ENCODE assay signal across 17 cellular contexts in the genomic region with DNA sequence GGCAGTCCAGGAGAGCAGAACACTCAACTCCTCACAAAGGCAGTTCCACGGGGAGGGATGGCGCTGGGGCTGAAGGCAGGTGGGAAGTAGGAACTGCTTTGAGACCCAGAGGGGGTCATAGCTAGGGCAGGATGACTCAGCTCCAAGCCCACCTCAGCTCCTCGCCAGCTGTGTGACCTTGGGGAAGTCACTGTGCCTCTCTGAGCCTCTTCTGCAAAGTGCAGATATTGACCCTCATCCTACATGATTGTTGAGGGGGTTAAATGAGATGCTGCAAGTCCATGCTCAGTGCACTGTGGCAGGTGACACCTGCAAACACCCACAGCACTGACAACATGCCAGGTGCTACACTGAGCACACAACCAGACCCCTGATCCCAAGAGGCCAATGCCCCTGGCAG.
DNase-seq lines count a peak whose midpoint lies in the region; ATAC-seq, FAIRE-seq and TF ChIP-seq lines count a peak whose summit lies in the region.
"Had no signal": no experiment of that assay in that cellular context is flagged by ENCODE, and none has a peak within 500 bp of the region (broad histone marks: within the 10 kb centered on the region; RNA-seq: fewer than 3 reads in every experiment).

No MANE protein-coding gene starts in this region.

- H3K14ac ChIP-seq in IMR-90 (replicated peaks; ENCODE audit: low read depth, low read length) (no peak overlapping the region), H1 (ENCODE audit: insufficient read length) (no peak overlapping the region)

- CTCF ChIA-PET in IMR-90 (lab: Yijun Ruan, JAX) (interaction anchor here (1.0 to 1.2 kb wide), 2 partner anchors 9 to 18 kb away, joined by 4 to 6 read pairs; no protein-coding TSS in a partner anchor), H1 (lab: Charles Lee; ENCODE audit: partially characterized antibody) (interaction anchor here (0.7 to 6.2 kb wide), 7 partner anchors 9 to 213 kb away, joined by 3 to 52 read pairs (median 5); no protein-coding TSS in a partner anchor)

- in situ Hi-C loops in IMR-90 (cut with MboI; ENCODE audit: low sequenced_read_pairs) (no loop called here), GM23248 (cut with MboI) (no loop called here)

- ATAC-seq in Right ventricle myocardium inferior (no peak), left cardiac atrium (no peak), IMR-90 (ENCODE audit: low read depth) (no peak)
- ATAC-seq: CD8-positive, alpha-beta T cell had no signal

- H2BK12ac ChIP-seq in H1 (ENCODE audit: low read depth, low read length) = no peak overlapping the region

- H3K9ac ChIP-seq in IMR-90 (ENCODE audit: low read depth, low read length) (no peak overlapping the region), H1 (replicated peaks in 1 of 4; ENCODE audit: extremely low read depth in 1 of 4, low read depth in 3 of 4, low read length in 3 of 4) (no peak overlapping the region), GM23248 (no peak overlapping the region)

- no peak overlapping the region for H3K18ac ChIP-seq in IMR-90 (ENCODE audit: low read depth, low read length)
- no peak overlapping the region for H3K18ac ChIP-seq in H1 (ENCODE audit: extremely low read depth, low read length)

- H4K20me1 ChIP-seq in IMR-90 (ENCODE audit: insufficient read depth, low read length) (peaks cover 4% of the 10 kb centered on the region; the same call in 1 of the 2 replicates), H1 (replicated peaks in 1 of 2; ENCODE audit: control insufficient read depth in 1 of 2, insufficient read depth in 2 of 2, low read length in 2 of 2) (no peaks in the 10 kb centered on the region), GM23248 (ENCODE audit: insufficient read depth) (no peaks in the 10 kb centered on the region)

- H2AK9ac ChIP-seq in IMR-90 (replicated peaks; ENCODE audit: low read depth, low read length, poor library complexity) = peak overlapping the region; percentile 31

- no peak for TF ChIP-seq EP300 in H1 (IDR thresholded peaks at IDR 0.05; ENCODE audit: borderline replicate concordance in 1 of 2, low read depth in 2 of 2, low read length in 2 of 2)

- POLR2A ChIA-PET in IMR-90 (lab: Charles Lee; ENCODE audit: unreplicated experiment) (no interaction called here), H1 (lab: Charles Lee; ENCODE audit: partially characterized antibody) (no interaction called here)

- H3K4ac ChIP-seq in IMR-90 (ENCODE audit: low read depth, low read length) (no peak overlapping the region), H1 (replicated peaks; ENCODE audit: insufficient read length, low read depth, low read length) (no peak overlapping the region)

- no peak for FAIRE-seq in H1 (lab: Jason Lieb, UNC)
- FAIRE-seq: D721Med, GM12892 had no signal

- TF ChIP-seq CTCF in IMR-90 (conservative IDR thresholded peaks at IDR 0.05; ENCODE audit: low read depth, low read length) (no peak), H1 (IDR thresholded peaks at IDR 0.05; ENCODE audit: control extremely low read depth in 1 of 3, insufficient read depth in 1 of 3, low read depth in 1 of 3, low read length in 3 of 3) (no peak)

- TF ChIP-seq RAD21 in IMR-90 (IDR thresholded peaks at IDR 0.05; ENCODE audit: low read length) = no peak
- TF ChIP-seq RAD21 in H1 (IDR thresholded peaks at IDR 0.05 in 1 of 2, conservative IDR thresholded peaks at IDR 0.05 in 1 of 2; ENCODE audit: low read depth in 2 of 2, low read length in 2 of 2) = no peak

- no peaks in the 10 kb centered on the region for H3F3A ChIP-seq in GM23248 (ENCODE audit: insufficient read depth)

- dilution Hi-C loops in IMR-90 (cut with HindIII; ENCODE audit: low sequenced_read_pairs, unreplicated experiment) = no loop called here

- H3K4me3 ChIP-seq in IMR-90 (ENCODE audit: insufficient read depth, low read depth, low read length) (no peak overlapping the region), H1 (ENCODE audit: extremely low read depth in 1 of 4, insufficient read depth in 2 of 4, low read depth in 3 of 4, low read length in 4 of 4) (no peak overlapping the region), GM23248 (no peak overlapping the region)

- no peak for TF ChIP-seq POLR2A in IMR-90 (IDR thresholded peaks at IDR 0.05; ENCODE audit: low read depth, low read length)
- no peak for TF ChIP-seq POLR2A in H1 (IDR thresholded peaks at IDR 0.05; ENCODE audit: control extremely low read depth in 1 of 2, low read depth in 2 of 2, low read length in 2 of 2)

- no peak overlapping the region for H3K4me2 ChIP-seq in IMR-90 (ENCODE audit: low read depth, low read length)
- no peak overlapping the region for H3K4me2 ChIP-seq in H1 (ENCODE audit: insufficient read depth in 1 of 2, low read depth in 2 of 2, low read length in 2 of 2)
- no peak overlapping the region for H3K4me2 ChIP-seq in GM23248 (ENCODE audit: unreplicated experiment)

- DNase-seq in Right ventricle myocardium inferior (ENCODE audit: missing footprints) (peak; percentile 33), left cardiac atrium (no peak), IMR-90 (no peak), H1 (ENCODE audit: low read depth in 1 of 2, low spot score in 2 of 2) (no peak), NCI-H1105 treated with DMSO at 0.1 percent for 48 hours (lab: John Stamatoyannopoulos, UW) (no peak), NCI-H510A (lab: John Stamatoyannopoulos, UW) (no peak), GM23248 (no peak)
- DNase-seq: 8988T; ACHN; CD8-positive, alpha-beta T cell; COR-L47; DMS153; DND-41; KG1 had no signal

- BruUV-seq in IMR-90 (replicated peaks; lab: Mats Ljungman, UMichigan) = no TSS peak

- no CpG with 5 or more reads among the region's 3 CpGs for WGBS in IMR-90 (ENCODE audit: extremely low coverage in 2 of 2, insufficient read length in 1 of 2), 2 experiments
- WGBS in H1 (ENCODE audit: extremely low coverage in 1 of 2, insufficient coverage in 1 of 2, insufficient read length in 1 of 2, insufficient replicate concordance in 2 of 2, low coverage in 1 of 2, low lambda C conversion rate in 2 of 2, missing lambda C conversion rate in 1 of 2), 2 experiments = 67% methylated on average over 3 of the region's 3 CpGs; no CpG with 5 or more reads in 1 of the 2 experiments
- WGBS in GM23248 (ENCODE audit: low coverage in 1 of 2, low lambda C conversion rate in 2 of 2, missing lambda C conversion rate in 2 of 2), 2 experiments = 63 to 67% methylated on average over 3 of the region's 3 CpGs

- no peak overlapping the region for H4K8ac ChIP-seq in IMR-90 (ENCODE audit: low read depth in 2 of 2, low read length in 2 of 2)
- H4K8ac ChIP-seq in H1 (ENCODE audit: extremely low read depth, insufficient read depth, low read length) = peak overlapping the region; percentile 31; the same call in 1 of the 2 replicates

- H3K9me3 ChIP-seq in IMR-90 (ENCODE audit: control insufficient read depth, insufficient read depth, low read length) (no peaks in the 10 kb centered on the region), H1 (ENCODE audit: insufficient read depth in 2 of 2, low read depth in 1 of 2, low read length in 1 of 2) (no peaks in the 10 kb centered on the region), GM23248 (ENCODE audit: low read depth) (no peaks in the 10 kb centered on the region)

- no peaks in the 10 kb centered on the region for H3K9me2 ChIP-seq in GM23248 (ENCODE audit: insufficient read depth)

- no peak overlapping the region for H3K27ac ChIP-seq in IMR-90 (ENCODE audit: insufficient read depth, low read length)
- no peak overlapping the region for H3K27ac ChIP-seq in H1 (ENCODE audit: low read depth, low read length)
- no peak overlapping the region for H3K27ac ChIP-seq in GM23248
- H3K27ac ChIP-seq: HL-60 had no signal

- H3K23ac ChIP-seq in IMR-90 (ENCODE audit: low read depth, low read length) = 0 out of 2 replicates have a peak overlapping the region, but pooled peaks have one; percentile 37
- no peak overlapping the region for H3K23ac ChIP-seq in H1 (ENCODE audit: insufficient read length)

- H3K79me1 ChIP-seq in IMR-90 (ENCODE audit: low read depth in 1 of 2, low read length in 2 of 2) (peaks cover 0 to 9% of the 10 kb centered on the region in 2 experiments; a peak in 1 of 4 replicates), H1 (ENCODE audit: low read depth, low read length) (no peaks in the 10 kb centered on the region)

- H2AK5ac ChIP-seq in IMR-90 (ENCODE audit: low read depth, low read length) = no peak overlapping the region
- no peak overlapping the region for H2AK5ac ChIP-seq in H1 (ENCODE audit: low read depth, low read length)

- H3K79me2 ChIP-seq in H1 (ENCODE audit: control insufficient read depth in 1 of 2, insufficient read depth in 2 of 2, low read length in 2 of 2) (no peaks in the 10 kb centered on the region), GM23248 (ENCODE audit: insufficient read depth) (no peaks in the 10 kb centered on the region)

- H2BK5ac ChIP-seq in IMR-90 (ENCODE audit: low read depth, low read length, poor library complexity, severe bottlenecking) = no peak overlapping the region
- 0 out of 2 replicates have a peak overlapping the region, but pooled peaks have one; percentile 32 for H2BK5ac ChIP-seq in H1 (ENCODE audit: low read depth, low read length)

- H3K23me2 ChIP-seq in H1 (ENCODE audit: low read depth, low read length) = no peaks in the 10 kb centered on the region

- no peak overlapping the region for H4K5ac ChIP-seq in IMR-90 (ENCODE audit: low read depth, low read length)
- no peak overlapping the region for H4K5ac ChIP-seq in H1 (ENCODE audit: insufficient read length, low read depth, low read length)

- H2BK15ac ChIP-seq in IMR-90 (ENCODE audit: low read depth, low read length) (no peak overlapping the region), H1 (ENCODE audit: low read length) (no peak overlapping the region)

- H4K91ac ChIP-seq in IMR-90 (ENCODE audit: insufficient read depth, low read depth, low read length) = no peak overlapping the region
- H4K91ac ChIP-seq in H1 (replicated peaks; ENCODE audit: insufficient read length, low read length) = peak overlapping the region; percentile 35

- peaks cover 4% of the 10 kb centered on the region; the same call in 1 of the 2 replicates for H3K9me1 ChIP-seq in IMR-90 (ENCODE audit: insufficient read depth, low read length)

- H3K36me3 ChIP-seq in IMR-90 (ENCODE audit: control insufficient read depth, insufficient read depth, low read length) (peaks cover 18% of the 10 kb centered on the region; the same call in 1 of the 2 replicates), H1 (ENCODE audit: control insufficient read depth in 2 of 4, insufficient read depth in 4 of 4, low read length in 3 of 4) (no peaks in the 10 kb centered on the region), GM23248 (ENCODE audit: low read depth) (no peaks in the 10 kb centered on the region)

- H3K56ac ChIP-seq in IMR-90 (ENCODE audit: extremely low read depth, insufficient read depth, low read length) (no peak overlapping the region), H1 (replicated peaks; ENCODE audit: insufficient read length, low read depth, low read length) (no peak overlapping the region)

- H2BK20ac ChIP-seq in IMR-90 (ENCODE audit: low read depth, low read length) (no peak overlapping the region), H1 (ENCODE audit: low read length) (no peak overlapping the region)

- H2AFZ ChIP-seq in IMR-90 (replicated peaks; ENCODE audit: low read length, poor library complexity) (peak overlapping the region; percentile 38), H1 (ENCODE audit: low read length) (no peak overlapping the region), GM23248 (no peak overlapping the region)

- H3K4me1 ChIP-seq in IMR-90 (ENCODE audit: control insufficient read depth, insufficient read depth, low read length) (peaks cover 5% of the 10 kb centered on the region), H1 (replicated peaks in 1 of 4; ENCODE audit: control insufficient read depth in 3 of 4, insufficient read depth in 4 of 4, low read length in 3 of 4) (peaks cover 0 to 17% (median 8%) of the 10 kb centered on the region in 4 experiments; a peak in 6 of 7 replicates), GM23248 (ENCODE audit: insufficient read depth) (0 out of 2 replicates have a peak, but pooled peaks cover 7% of the 10 kb centered on the region)

- intact Hi-C loops in Right ventricle myocardium inferior (cut with DNase I) = no loop called here
- intact Hi-C loops in left cardiac atrium (cut with DNase I) = loop anchor here in 1 of 2 donors (10.0 kb wide), 1 partner anchor 315 kb away; the partner anchor contains the start of gene EPHA8
- intact Hi-C loops in IMR-90 (cut with micrococcal nuclease) = no loop called here

- H2BK120ac ChIP-seq in IMR-90 (ENCODE audit: low read depth, low read length) = no peak overlapping the region
- no peak overlapping the region for H2BK120ac ChIP-seq in H1 (replicated peaks; ENCODE audit: low read depth, low read length)

- H3K27me3 ChIP-seq in IMR-90 (ENCODE audit: control insufficient read depth, insufficient read depth, low read length) (no peaks in the 10 kb centered on the region), H1 (replicated peaks in 1 of 4; ENCODE audit: control insufficient read depth in 3 of 4, extremely low read depth in 1 of 4, insufficient read depth in 3 of 4, low read length in 3 of 4) (no peaks in the 10 kb centered on the region), GM23248 (replicated peaks; ENCODE audit: insufficient read depth) (no peaks in the 10 kb centered on the region)
